18 cellular contexts compared by ENCODE assay signal in the genomic region with DNA sequence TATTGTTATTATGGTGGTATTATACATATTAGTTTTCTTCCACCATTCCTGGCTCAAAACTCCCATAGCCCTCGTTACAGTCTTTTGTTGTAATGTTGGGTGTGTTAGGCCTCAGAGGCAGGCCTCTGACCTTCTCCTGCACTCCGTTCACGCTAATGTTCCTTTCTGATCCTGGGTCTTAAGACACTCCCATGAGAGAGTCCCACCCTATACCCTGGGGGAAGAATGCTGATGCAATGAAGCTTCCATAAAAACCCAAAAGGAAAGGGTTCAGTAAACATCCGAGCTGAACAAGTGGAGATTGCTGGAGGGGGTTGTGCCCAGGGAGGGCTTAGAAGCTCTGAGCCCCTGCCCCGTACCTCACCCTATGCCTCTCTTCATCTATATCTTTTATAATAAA.
DNase-seq lines count a peak whose midpoint lies in the region; ATAC-seq and TF ChIP-seq lines count a peak whose summit lies in the region.
"Had no signal": no experiment of that assay in that cellular context is flagged by ENCODE, and none has a peak within 500 bp of the region (broad histone marks: within the 10 kb centered on the region; RNA-seq: fewer than 3 reads in every experiment).

No MANE protein-coding gene starts in this region.

- no peak overlapping the region for H3K4me2 ChIP-seq in trophoblast cell (ENCODE audit: low read length)

- no peak overlapping the region for H2BK12ac ChIP-seq in trophoblast cell (ENCODE audit: low read length)

- no peak overlapping the region for H2BK5ac ChIP-seq in trophoblast cell (ENCODE audit: low read depth, low read length, poor library complexity)

- no peak overlapping the region for H4K8ac ChIP-seq in trophoblast cell (ENCODE audit: low read depth, low read length)

- no peak overlapping the region for H3K9ac ChIP-seq in trophoblast cell (ENCODE audit: low read length)
- H3K9ac ChIP-seq: GM23248 had no signal

- H3K79me2 ChIP-seq in trophoblast cell (ENCODE audit: control insufficient read depth, insufficient read depth, low read length, poor library complexity): no peaks in the 10 kb centered on the region

- H2AFZ ChIP-seq in trophoblast cell (ENCODE audit: insufficient read depth, low read length, poor library complexity): no peak overlapping the region
- H2AFZ ChIP-seq: GM23248 had no signal

- H3K27ac ChIP-seq in trophoblast cell (ENCODE audit: low read depth, low read length): no peak overlapping the region
- H3K27ac ChIP-seq: GM23248 had no signal

- DNase-seq in RPMI7951 (ENCODE audit: low read depth) (peak; percentile 3), epithelial cell of esophagus (ENCODE audit: low read depth) (peak; percentile 2), trophoblast cell (peak in 1 of 2 donors; percentile 3), epidermal melanocyte (ENCODE audit: insufficient read length, low spot score) (no peak), NCI-H446 treated with DMSO at 0.1 percent for 48 hours (lab: John Stamatoyannopoulos, UW) (no peak)
- DNase-seq: ACHN; BE2C; C1 segment of cervical spinal cord; CD4-positive, CD25-positive, alpha-beta regulatory T cell; CD8-positive, alpha-beta memory T cell; COR-L47; DMS 273 treated with DMSO at 0.1 percent for 48 hours; DMS53; DND-41; EL; GM23248; HCEC 1CT had no signal

- H3K18ac ChIP-seq in trophoblast cell (ENCODE audit: low read length): no peak overlapping the region

- no peak overlapping the region for H3K14ac ChIP-seq in trophoblast cell (ENCODE audit: low read length)

- no peaks in the 10 kb centered on the region for H3K79me1 ChIP-seq in trophoblast cell (ENCODE audit: low read length)

- no peaks in the 10 kb centered on the region for H3K9me3 ChIP-seq in trophoblast cell (ENCODE audit: insufficient read depth, low read depth, low read length)
- H3K9me3 ChIP-seq: BE2C had no signal

- TF ChIP-seq CTCF in epithelial cell of esophagus (IDR thresholded peaks at IDR 0.05; ENCODE audit: insufficient read depth, low read depth, low read length, missing control alignments): no peak

- H3K23ac ChIP-seq in trophoblast cell (ENCODE audit: low read length): no peak overlapping the region

- ATAC-seq in GM18502 (IDR thresholded peaks at IDR 0.05; ENCODE audit: poor library complexity, unreplicated experiment): no peak

- H4K91ac ChIP-seq in trophoblast cell (ENCODE audit: low read depth, low read length): no peak overlapping the region

- WGBS in trophoblast cell (ENCODE audit: extremely low coverage, insufficient coverage, insufficient read length): no CpG with 5 or more reads among the region's 5 CpGs

- no peak overlapping the region for H3K4me3 ChIP-seq in epithelial cell of esophagus (ENCODE audit: low read length)
- H3K4me3 ChIP-seq in trophoblast cell (ENCODE audit: low read depth, low read length): no peak overlapping the region
- H3K4me3 ChIP-seq: GM23248 had no signal

- no peak overlapping the region for H3K4ac ChIP-seq in trophoblast cell (ENCODE audit: low read depth, low read length)

- H2AK5ac ChIP-seq in trophoblast cell (ENCODE audit: low read length): no peak overlapping the region

- no peak overlapping the region for H2BK120ac ChIP-seq in trophoblast cell (ENCODE audit: insufficient read depth, low read length, poor library complexity)

- peaks cover 4% of the 10 kb centered on the region in 2 experiments for H3K4me1 ChIP-seq in trophoblast cell (ENCODE audit: control insufficient read depth in 1 of 2, insufficient read depth in 2 of 2, low read length in 2 of 2)
- H3K4me1 ChIP-seq: BE2C had no signal

- no peaks in the 10 kb centered on the region for H3K36me3 ChIP-seq in trophoblast cell (ENCODE audit: control insufficient read depth in 1 of 2, insufficient read depth in 2 of 2, low read length in 2 of 2)
- H3K36me3 ChIP-seq: BE2C had no signal

- peak overlapping the region; percentile 30 for H4K12ac ChIP-seq in trophoblast cell (ENCODE audit: low read depth, low read length)

- no peaks in the 10 kb centered on the region for H3K27me3 ChIP-seq in trophoblast cell (ENCODE audit: insufficient read depth, low read length)
- H3K27me3 ChIP-seq: BE2C had no signal

Comparison
In these comparisons a context has a peak if more than half of its experiments do, and no peak if none do; other contexts are left out.
1. DNase-seq: peak in RPMI7951 (single experiment) and epithelial cell of esophagus (single experiment); none in epidermal melanocyte (single experiment) and NCI-H446 treated with DMSO at 0.1 percent for 48 hours (single experiment).